ENCODE assay signal across 26 cellular contexts in the genomic region with DNA sequence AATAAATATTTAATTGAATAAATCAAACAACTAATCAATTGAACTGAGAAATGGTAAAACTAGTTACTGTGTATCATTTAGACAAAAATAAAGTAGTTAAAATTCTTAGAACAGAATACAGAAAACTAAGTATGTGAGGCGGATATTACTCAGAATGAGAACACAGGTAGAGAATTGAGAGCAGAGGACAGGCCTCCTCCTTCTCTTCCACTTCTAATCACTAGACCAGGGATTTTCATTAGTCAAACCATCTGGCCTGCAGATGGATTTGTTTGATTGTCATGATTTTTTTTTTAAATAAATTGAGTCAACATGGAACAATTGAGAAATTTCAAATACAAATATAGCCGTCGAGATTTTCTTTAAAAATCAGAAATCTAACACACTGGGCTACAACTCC.
A peak's percentile ranks its signal among the peaks of the same experiment; 100 is the strongest.
DNase-seq lines count a peak whose midpoint lies in the region; ATAC-seq, FAIRE-seq and TF ChIP-seq lines count a peak whose summit lies in the region.
"Had no signal": no experiment of that assay in that cellular context is flagged by ENCODE, and none has a peak within 500 bp of the region (broad histone marks: within the 10 kb centered on the region; RNA-seq: fewer than 3 reads in every experiment).

No MANE protein-coding gene starts in this region.

- H3K4me3 ChIP-seq in fibroblast of mammary gland (ENCODE audit: control insufficient read depth, low read depth, low read length) (no peak overlapping the region), colonic mucosa (no peak overlapping the region)
- H3K4me3 ChIP-seq: heart left ventricle, right lobe of liver, testis had no signal

- H3K9me3 ChIP-seq in colonic mucosa = no peaks in the 10 kb centered on the region
- H3K9me3 ChIP-seq: right lobe of liver, testis had no signal

- peak; percentile 66 for FAIRE-seq in GM12892 (lab: Jason Lieb, UNC)
- FAIRE-seq: D721Med, H54 had no signal

- no peaks in the 10 kb centered on the region for H3K27me3 ChIP-seq in colonic mucosa
- H3K27me3 ChIP-seq: heart left ventricle, right lobe of liver, testis had no signal

- ATAC-seq in GM21529 (IDR thresholded peaks at IDR 0.05; ENCODE audit: unreplicated experiment) (peak; percentile 76), HG03571 (IDR thresholded peaks at IDR 0.05; ENCODE audit: unreplicated experiment) (peak; percentile 71)
- no peak for ATAC-seq in stimulated activated naive CD8-positive, alpha-beta T cell treated with anti-CD3 and anti-CD28 coated beads, Interleukin-15, Interleukin-2, amounts not matched to agents 100 U/mL and 50 U/mL, for 24 hours
- ATAC-seq: activated naive CD8-positive, alpha-beta T cell treated with anti-CD3 and anti-CD28 coated beads, Interleukin-2, amount 50 U/mL, for 24 hours; heart left ventricle; left colon; right lobe of liver had no signal

- no peak for TF ChIP-seq POLR2A in GM12892 (IDR thresholded peaks at IDR 0.05; ENCODE audit: low read depth, low read length)

- no peak overlapping the region for H3K9ac ChIP-seq in colonic mucosa (ENCODE audit: low read depth in 2 of 2, low read length in 2 of 2)
- H3K9ac ChIP-seq: KMS-11 had no signal

- H3K27ac ChIP-seq in colonic mucosa = no peak overlapping the region
- H3K27ac ChIP-seq: heart left ventricle, KMS-11, right lobe of liver, testis had no signal

- H3K4me1 ChIP-seq in colonic mucosa = no peaks in the 10 kb centered on the region
- H3K4me1 ChIP-seq: right lobe of liver, testis had no signal

- intact Hi-C loops in colonic mucosa (cut with DNase I) = no loop called here

- no peaks in the 10 kb centered on the region for H3K36me3 ChIP-seq in colonic mucosa
- H3K36me3 ChIP-seq: heart left ventricle, right lobe of liver had no signal

- DNase-seq in GM12892 (ENCODE audit: insufficient read length) (no peak), fibroblast of mammary gland (ENCODE audit: low read depth) (peak; percentile 49), ecto neural progenitor cell (ENCODE audit: low spot score) (no peak), colonic mucosa (no peak)
- no peak for DNase-seq in stimulated activated naive CD8-positive, alpha-beta T cell treated with anti-CD3 and anti-CD28 coated beads, Interleukin-15, Interleukin-2, amounts not matched to agents 100 U/mL and 50 U/mL, for 24 hours
- DNase-seq: activated CD4-positive, alpha-beta T cell treated with anti-CD3 and anti-CD28 coated beads for 4 hours; activated CD8-positive, alpha-beta memory T cell treated with anti-CD3 and anti-CD28 coated beads for 24 hours; activated gamma-delta T cell treated with Interleukin-2 at 50 U/mL for 16 hours; activated naive CD8-positive, alpha-beta T cell treated with anti-CD3 and anti-CD28 coated beads, Interleukin-2, amount 50 U/mL, for 24 hours; activated T-cell treated with anti-CD3 and anti-CD28 coated beads, Interleukin-2, amount 50 U/mL, for 1 hour; heart left ventricle; left colon; mesenchymal stem cell; NCI-H1436 treated with DMSO at 0.1 percent for 48 hours; NCI-H510A treated with DMSO at 0.1 percent for 48 hours; right lobe of liver; RPMI8226; stimulated activated CD4-positive, alpha-beta T cell treated with anti-CD3 and anti-CD28 coated beads, Interleukin-12 subunit alpha, Interleukin-12 subunit beta, amount 100 ng/mL, for 4 hours; stimulated activated CD4-positive, alpha-beta T cell treated with anti-CD3 and anti-CD28 coated beads, Interleukin-4, amount 100 ng/mL, for 24 hours; stimulated activated naive CD4-positive, alpha-beta T cell; testis had no signal

- TF ChIP-seq CTCF in fibroblast of mammary gland (conservative IDR thresholded peaks at IDR 0.05; ENCODE audit: control insufficient read depth, insufficient read depth, low read depth, low read length) = no peak
- TF ChIP-seq CTCF in colonic mucosa (IDR thresholded peaks at IDR 0.05) = no peak
